ENCODE assay signal across 26 cellular contexts in the genomic region with DNA sequence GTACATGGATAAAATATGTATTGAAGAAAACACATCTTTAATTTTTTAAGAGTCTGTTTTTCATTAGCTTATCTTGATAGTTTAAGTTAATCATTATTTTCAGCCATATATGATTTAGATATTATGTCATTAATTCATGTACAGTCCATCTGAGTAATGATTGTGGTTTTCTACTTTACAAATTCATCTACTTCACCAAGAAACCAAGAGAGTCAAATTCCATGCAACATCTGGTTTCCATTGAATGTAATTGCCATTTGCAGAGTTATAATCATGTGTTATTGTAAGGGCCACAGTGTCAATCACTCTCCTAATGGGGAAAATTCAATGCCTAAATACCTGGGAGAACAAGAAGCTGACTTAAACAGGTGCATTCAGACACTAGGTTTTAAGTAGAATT.
DNase-seq lines count a peak whose midpoint lies in the region; ATAC-seq, FAIRE-seq and TF ChIP-seq lines count a peak whose summit lies in the region.
"Had no signal": no experiment of that assay in that cellular context is flagged by ENCODE, and none has a peak within 500 bp of the region (broad histone marks: within the 10 kb centered on the region; RNA-seq: fewer than 3 reads in every experiment).

No MANE protein-coding gene starts in this region.

- no peaks in the 10 kb centered on the region for H3K27me3 ChIP-seq in RWPE2 (ENCODE audit: insufficient read depth, poor library complexity, severe bottlenecking)
- H3K27me3 ChIP-seq in lower lobe of right lung (ENCODE audit: low read depth) = no peaks in the 10 kb centered on the region
- H3K27me3 ChIP-seq: esophagus squamous epithelium, heart right ventricle, right lobe of liver, SJSA1, upper lobe of right lung had no signal

- CTCF ChIA-PET in A549 (lab: Yijun Ruan, JAX) = no interaction called here

- no peak for TF ChIP-seq CTCF in A549 (IDR thresholded peaks at IDR 0.05)
- TF ChIP-seq CTCF in RWPE2 (IDR thresholded peaks at IDR 0.05; ENCODE audit: poor library complexity, severe bottlenecking) = no peak
- no peak for TF ChIP-seq CTCF in lower lobe of right lung (IDR thresholded peaks at IDR 0.05)

- POLR2A ChIA-PET in A549 (lab: Yijun Ruan, JAX) = no interaction called here

- no peak for TF ChIP-seq POLR2A in A549 (IDR thresholded peaks at IDR 0.05; ENCODE audit: low read length)

- H3K4me3 ChIP-seq in A549 (no peak overlapping the region), RWPE2 (ENCODE audit: severe bottlenecking) (no peak overlapping the region), lower lobe of right lung (no peak overlapping the region)
- H3K4me3 ChIP-seq: esophagus squamous epithelium, HAP-1, heart right ventricle, right lobe of liver, SJSA1, upper lobe of right lung had no signal

- H3K4me1 ChIP-seq in A549 = peaks cover 62% of the 10 kb centered on the region
- peaks cover 43% of the 10 kb centered on the region for H3K4me1 ChIP-seq in RWPE2 (ENCODE audit: insufficient read depth, poor library complexity, severe bottlenecking)
- peaks cover 5% of the 10 kb centered on the region for H3K4me1 ChIP-seq in lower lobe of right lung
- H3K4me1 ChIP-seq: HAP-1, parathyroid adenoma, right lobe of liver, SJSA1 had no signal

- no peak for TF ChIP-seq RAD21 in A549 (conservative IDR thresholded peaks at IDR 0.05 in 1 of 2, IDR thresholded peaks at IDR 0.05 in 1 of 2)

- H3K4me2 ChIP-seq in A549 = peak overlapping the region; percentile 58

- DNase-seq in A549 (ENCODE audit: low read depth in 1 of 2, low spot score in 1 of 2) (no peak), ELR (ENCODE audit: low read depth) (peak; percentile 19), RWPE2 (ENCODE audit: low spot score) (no peak), fibroblast of peridontal ligament (ENCODE audit: extremely low read depth) (peak; percentile 87), 8988T (no peak), NCI-H1092 (lab: John Stamatoyannopoulos, UW) (no peak), lower lobe of right lung (no peak), HTR-8/SVneo (ENCODE audit: insufficient read length, low spot score) (no peak)
- DNase-seq: activated CD4-positive, alpha-beta T cell treated with anti-CD3 and anti-CD28 coated beads, Interleukin-2, amount 10 ng/mL, durations not matched to agents 7 days and 5 days; activated effector memory CD4-positive, alpha-beta T cell treated with Interleukin-2 at 50 U/mL for 16 hours; CD4-positive, alpha-beta T cell; esophagus squamous epithelium; heart right ventricle; KBM-7; left colon; NCI-H1694 treated with DMSO at 0.1 percent for 48 hours; right lobe of liver; stimulated activated CD4-positive, alpha-beta T cell treated with anti-CD3 and anti-CD28 coated beads, Interleukin-15, amount 100 ng/mL, for 24 hours; substantia nigra; T-helper 17 cell; upper lobe of right lung had no signal

- no peak for TF ChIP-seq EP300 in A549 (IDR thresholded peaks at IDR 0.05)

- no peaks in the 10 kb centered on the region for H3K9me3 ChIP-seq in A549
- H3K9me3 ChIP-seq in RWPE2 (ENCODE audit: severe bottlenecking) = no peaks in the 10 kb centered on the region
- H3K9me3 ChIP-seq in lower lobe of right lung = no peaks in the 10 kb centered on the region
- H3K9me3 ChIP-seq: esophagus squamous epithelium, HAP-1, heart right ventricle, right lobe of liver, SJSA1, upper lobe of right lung had no signal

- ATAC-seq in A549 (no peak), RWPE2 (ENCODE audit: low read depth) (no peak), lower lobe of right lung (no peak)
- ATAC-seq: natural killer cell treated with Interleukin-12 subunit alpha and Interleukin-12 subunit beta and Interleukin-15 and Interleukin-18, amount 100 ng/mL, for 72 hours; T-helper 17 cell; upper lobe of right lung had no signal

- intact Hi-C loops in lower lobe of right lung (cut with DNase I) = no loop called here

- FAIRE-seq in A549 (lab: Jason Lieb, UNC) (no peak), HTR-8/SVneo (lab: Jason Lieb, UNC) (no peak)
- FAIRE-seq: G401.6 had no signal

- H3K36me3 ChIP-seq in RWPE2 (ENCODE audit: low read depth) (no peaks in the 10 kb centered on the region), lower lobe of right lung (no peaks in the 10 kb centered on the region)
- H3K36me3 ChIP-seq: esophagus squamous epithelium, HAP-1, heart right ventricle, right lobe of liver, SJSA1, upper lobe of right lung had no signal

- H3K27ac ChIP-seq in A549 (peak overlapping the region; percentile 45 to 55; a peak in 4 of 6 replicates), RWPE2 (ENCODE audit: poor library complexity, severe bottlenecking) (peak overlapping the region; percentile 71), lower lobe of right lung (no peak overlapping the region)
- H3K27ac ChIP-seq: esophagus squamous epithelium, parathyroid adenoma, right lobe of liver, SJSA1, upper lobe of right lung had no signal

TF ChIP-seq in A549, 52 proteins besides CTCF, POLR2A, EP300 and RAD21:
- TF ChIP-seq KDM5A (IDR thresholded peaks at IDR 0.05) = no peak

Comparison
In these comparisons a context has a peak if more than half of its experiments do, and no peak if none do; other contexts are left out.
1. DNase-seq: peak in ELR (single experiment) and fibroblast of peridontal ligament (single experiment); none in A549 (0 of 2), RWPE2 (single experiment), 8988T (single experiment), NCI-H1092 (single experiment), lower lobe of right lung (single experiment) and HTR-8/SVneo (single experiment).